ENCODE assay signal across 6 cellular contexts in the genomic region with DNA sequence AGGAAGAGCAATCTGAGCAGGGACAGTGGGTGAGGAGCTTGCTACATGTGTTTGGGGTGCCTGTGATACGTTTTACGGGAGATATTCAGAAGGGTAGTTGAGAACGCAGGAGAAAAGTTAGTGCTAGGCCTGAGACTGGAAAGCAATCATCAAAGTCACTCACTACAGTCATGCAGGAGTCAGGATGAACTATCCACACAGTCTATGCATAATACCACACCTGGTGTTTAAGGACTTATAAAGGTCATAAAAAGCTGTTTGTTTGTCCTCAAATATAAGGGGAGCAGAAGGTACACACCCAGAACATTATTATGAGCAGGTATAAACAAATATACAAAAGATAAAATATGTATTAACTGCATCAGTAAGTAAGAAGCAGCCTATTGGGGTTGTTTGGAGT.
"Had no signal": no experiment of that assay in that cellular context is flagged by ENCODE, and none has a peak within 500 bp of the region (broad histone marks: within the 10 kb centered on the region; RNA-seq: fewer than 3 reads in every experiment).

No MANE protein-coding gene starts in this region.

- H3K4me3 ChIP-seq: GM23338, K562 had no signal

- DNase-seq: H9, HCEC 1CT, IMR-90, KG1 had no signal
